8 cellular contexts compared by ENCODE assay signal in the genomic region with DNA sequence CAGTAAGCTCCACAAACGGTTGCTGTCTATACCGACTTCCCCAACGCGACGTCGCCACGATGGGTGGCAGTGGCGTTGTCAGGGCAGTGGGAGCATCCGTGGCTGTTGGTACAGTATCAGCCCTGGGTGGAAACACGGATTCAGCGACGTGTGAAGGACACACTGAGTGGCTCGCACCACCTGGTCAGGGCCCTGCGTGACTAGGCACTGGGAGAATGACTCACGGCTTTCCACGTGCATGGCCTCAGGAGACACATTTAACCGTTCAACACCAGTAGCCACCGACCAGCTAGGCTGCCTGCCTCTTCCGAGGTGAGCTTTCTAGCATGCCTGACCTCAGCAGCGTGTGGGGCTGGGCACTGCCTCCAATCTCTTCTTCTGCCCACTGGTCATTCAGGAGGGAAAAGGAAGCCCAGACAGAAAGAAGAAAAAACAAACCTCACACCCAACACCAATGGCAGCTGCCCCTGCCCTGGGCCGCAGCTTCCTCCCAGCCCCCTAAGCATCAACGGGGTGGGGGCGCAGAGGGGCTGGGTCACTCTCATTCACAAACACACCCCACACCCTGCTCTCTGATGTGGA. TPM values are rescaled to one million over a fixed set of nuclear protein-coding genes. Genes with fewer than 3 reads are reported as not detected.
DNase-seq lines count a peak whose midpoint lies in the region; ATAC-seq, FAIRE-seq and TF ChIP-seq lines count a peak whose summit lies in the region.

No MANE protein-coding gene starts in this region.

- H3K27me3 ChIP-seq in PC-3 (ENCODE audit: low read length) (no peaks in the 10 kb centered on the region), brain microvascular endothelial cell (replicated peaks) (no peaks in the 10 kb centered on the region), kidney epithelial cell (ENCODE audit: control insufficient read depth, insufficient read depth, low read length) (no peaks in the 10 kb centered on the region)

- peak overlapping the region; percentile 71 for H3K9ac ChIP-seq in PC-3 (ENCODE audit: low read length)

- DNase-seq in EL (peak; percentile 92), PC-3 (peak; percentile 69), brain microvascular endothelial cell (peak; percentile 88), kidney epithelial cell (ENCODE audit: low read depth) (peak; percentile 97), GM19239 (ENCODE audit: insufficient read length, low spot score) (no peak), NCI-H2107 treated with DMSO at 0.1 percent for 48 hours (lab: John Stamatoyannopoulos, UW; ENCODE audit: unreplicated experiment) (no peak)
- DNase-seq in stimulated activated CD8-positive, alpha-beta memory T cell treated with anti-CD3 and anti-CD28 coated beads, Interleukin-12 subunit alpha, Interleukin-12 subunit beta, amount 100 ng/mL, for 1 hour (ENCODE audit: low read depth) = peak; percentile 52

- peaks cover 57% of the 10 kb centered on the region for H3K4me1 ChIP-seq in PC-3 (ENCODE audit: insufficient read depth, low read length)

- TF ChIP-seq CTCF in PC-3 (conservative IDR thresholded peaks at IDR 0.05; ENCODE audit: low read depth, low read length) (no peak), brain microvascular endothelial cell (IDR thresholded peaks at IDR 0.05; ENCODE audit: low read depth, low read length, missing control alignments) (no peak), kidney epithelial cell (IDR thresholded peaks at IDR 0.05; ENCODE audit: insufficient read depth, low read length, poor library complexity, severe bottlenecking) (no peak)

- peak overlapping the region; percentile 47 for H3K4me3 ChIP-seq in PC-3 (ENCODE audit: low read length)
- peak overlapping the region; percentile 20 for H3K4me3 ChIP-seq in brain microvascular endothelial cell (ENCODE audit: low read depth, low read length)
- H3K4me3 ChIP-seq in kidney epithelial cell (ENCODE audit: low read depth, low read length) = no peak overlapping the region

- CTCF ChIA-PET in PC-3 (lab: Charles Lee) = no interaction called here

- peak overlapping the region; percentile 83 for H3K4me2 ChIP-seq in PC-3 (ENCODE audit: low read length)

- in situ Hi-C loops in brain microvascular endothelial cell (cut with HindIII; ENCODE audit: low pct_ligation_motif_present, low sequenced_read_pairs) = loop anchor here (25.0 kb wide), 1 partner anchor 134 kb away; no protein-coding TSS in a partner anchor

- no peak for FAIRE-seq in GM19239 (lab: Jason Lieb, UNC)

- ATAC-seq in PC-3 (0 out of 2 replicates have a peak, but pooled peaks have one; percentile 10), GM19395 (IDR thresholded peaks at IDR 0.05; ENCODE audit: unreplicated experiment) (no peak)

- H4K20me1 ChIP-seq in PC-3 (ENCODE audit: low read length) = 0 out of 2 replicates have a peak, but pooled peaks cover 8% of the 10 kb centered on the region

- H3F3A ChIP-seq in PC-3 (ENCODE audit: low read length, unreplicated experiment) = peaks cover 21% of the 10 kb centered on the region

- no peak overlapping the region for H2AFZ ChIP-seq in PC-3 (ENCODE audit: low read length)

- TSS peak; percentile 40 for BruUV-seq in PC-3 (replicated peaks; lab: Mats Ljungman, UMichigan)

- peak overlapping the region; percentile 97 for H3K27ac ChIP-seq in PC-3 (ENCODE audit: low read length)
- H3K27ac ChIP-seq in brain microvascular endothelial cell = peak overlapping the region; percentile 98

- H3K79me2 ChIP-seq in PC-3 (ENCODE audit: low read length) = peaks cover 89% of the 10 kb centered on the region

- no peaks in the 10 kb centered on the region for H3K9me3 ChIP-seq in PC-3 (ENCODE audit: low read length)

- H3K9me2 ChIP-seq in PC-3 (replicated peaks; ENCODE audit: low read length) = no peaks in the 10 kb centered on the region

- H3K36me3 ChIP-seq in PC-3 (ENCODE audit: low read depth, low read length) (peaks cover 60% of the 10 kb centered on the region), brain microvascular endothelial cell (replicated peaks) (peaks cover 89% of the 10 kb centered on the region), kidney epithelial cell (ENCODE audit: control insufficient read depth, insufficient read depth, low read length) (peaks cover 19% of the 10 kb centered on the region)

- POLR2A ChIA-PET in PC-3 (lab: Charles Lee; ENCODE audit: unreplicated experiment) = interaction anchor here (0.6 kb wide), 1 partner anchor 177 kb away, joined by 3 read pairs; no protein-coding TSS in a partner anchor

- intact Hi-C loops in PC-3 (cut with micrococcal nuclease) = no loop called here

RNA-seq across cellular contexts. Expression of a gene that starts 59.0 kb away (rescaled TPM):
- total RNA-seq in PC-3 (2014; rRNA removed) = 357 and 546 TPM in 2 replicates
- total RNA-seq in kidney epithelial cell = 1,580 and 1,647 TPM in 2 replicates

Comparison
In these comparisons a context has a peak if more than half of its experiments do, and no peak if none do; other contexts are left out.
1. DNase-seq: peak in EL (single experiment), PC-3 (single experiment), brain microvascular endothelial cell (single experiment), kidney epithelial cell (single experiment) and stimulated activated CD8-positive, alpha-beta memory T cell treated with anti-CD3 and anti-CD28 coated beads, Interleukin-12 subunit alpha, Interleukin-12 subunit beta, amount 100 ng/mL, for 1 hour (single experiment); none in GM19239 (single experiment) and NCI-H2107 treated with DMSO at 0.1 percent for 48 hours (single experiment).